ENCODE assay signal across 11 cellular contexts in genomic region chr2:226905718-226906438, GRCh38.
A peak's percentile ranks its signal among the peaks of the same experiment; 100 is the strongest.
DNase-seq lines count a peak whose midpoint lies in the region; ATAC-seq and TF ChIP-seq lines count a peak whose summit lies in the region.
"Had no signal": no experiment of that assay in that cellular context is flagged by ENCODE, and none has a peak within 500 bp of the region (broad histone marks: within the 10 kb centered on the region; RNA-seq: fewer than 3 reads in every experiment).

No MANE protein-coding gene starts in this region.

- H3K4me2 ChIP-seq in OCI-LY1 (ENCODE audit: low read length): peak overlapping the region; percentile 68

- intact Hi-C loops in heart left ventricle (cut with DNase I): no loop called here

- H3K27me3 ChIP-seq in OCI-LY1 (ENCODE audit: insufficient read depth, low read length) (no peaks in the 10 kb centered on the region), heart left ventricle (no peaks in the 10 kb centered on the region)

- H3K4me1 ChIP-seq in OCI-LY1 (ENCODE audit: insufficient read depth, low read length, severe bottlenecking) (peaks cover 95% of the 10 kb centered on the region), heart left ventricle (no peaks in the 10 kb centered on the region)

- no peaks in the 10 kb centered on the region for H3K9me2 ChIP-seq in OCI-LY1 (ENCODE audit: low read depth, low read length)

- DNase-seq in GM12864 (ENCODE audit: low read depth): peak; percentile 77
- no peak for DNase-seq in NCI-H524 (lab: John Stamatoyannopoulos, UW)
- no peak for DNase-seq in heart left ventricle
- no peak for DNase-seq in EL
- DNase-seq in dermis blood vessel endothelial cell: no peak
- DNase-seq: NCI-H1417 treated with DMSO at 0.1 percent for 48 hours; RPMI8226; stimulated activated CD4-positive, alpha-beta T cell treated with anti-CD3 and anti-CD28 coated beads, Interleukin-4, amount 100 ng/mL, for 1 hour had no signal

- no peaks in the 10 kb centered on the region for H3K79me2 ChIP-seq in OCI-LY1 (ENCODE audit: insufficient read depth, low read length)

- peaks cover 8% of the 10 kb centered on the region for H3F3A ChIP-seq in OCI-LY1 (ENCODE audit: insufficient read depth, low read length)

- TF ChIP-seq POLR2A in heart left ventricle (IDR thresholded peaks at IDR 0.05): no peak

- ATAC-seq in GM19452 (IDR thresholded peaks at IDR 0.05; ENCODE audit: unreplicated experiment): peak; percentile 84
- ATAC-seq in HG02973 (IDR thresholded peaks at IDR 0.05; ENCODE audit: unreplicated experiment): peak; percentile 81
- no peak for ATAC-seq in heart left ventricle

- H4K20me1 ChIP-seq in OCI-LY1 (ENCODE audit: insufficient read depth, low read length): no peaks in the 10 kb centered on the region

- H3K36me3 ChIP-seq in OCI-LY1 (ENCODE audit: insufficient read depth, low read length): no peaks in the 10 kb centered on the region
- peaks cover 0 to 35% (median 13%) of the 10 kb centered on the region in 9 donors for H3K36me3 ChIP-seq in heart left ventricle

- H2AFZ ChIP-seq in OCI-LY1 (ENCODE audit: low read length): no peak overlapping the region

- H3K9me3 ChIP-seq in OCI-LY1 (ENCODE audit: low read length): no peaks in the 10 kb centered on the region
- H3K9me3 ChIP-seq in heart left ventricle: no peaks in the 10 kb centered on the region

- no peak for TF ChIP-seq CTCF in GM12864 (IDR thresholded peaks at IDR 0.05; ENCODE audit: low read depth, low read length, missing control alignments)
- TF ChIP-seq CTCF in OCI-LY1 (IDR thresholded peaks at IDR 0.05; ENCODE audit: low read length): no peak
- TF ChIP-seq CTCF in heart left ventricle (IDR thresholded peaks at IDR 0.05): no peak

- WGBS in heart left ventricle, 4 donors: 77 to 97% (median 92%) methylated on average over 7 of the region's 7 CpGs

- H3K27ac ChIP-seq in OCI-LY1 (ENCODE audit: low read depth, low read length, poor library complexity, severe bottlenecking) (peak overlapping the region; percentile 95), heart left ventricle (no peak overlapping the region)

- H3K9ac ChIP-seq in OCI-LY1 (ENCODE audit: low read length): peak overlapping the region; percentile 80

- peak overlapping the region; percentile 28 for H3K4me3 ChIP-seq in GM12864 (ENCODE audit: low read depth, low read length)
- H3K4me3 ChIP-seq in OCI-LY1 (ENCODE audit: low read depth, low read length, poor library complexity, severe bottlenecking): peak overlapping the region; percentile 55
- no peak overlapping the region for H3K4me3 ChIP-seq in heart left ventricle

Comparison
In these comparisons a context has a peak if more than half of its experiments do, and no peak if none do; other contexts are left out.
1. H3K4me3 ChIP-seq: peak in GM12864 (single experiment) and OCI-LY1 (single experiment); none in heart left ventricle (0 of 12).
2. ATAC-seq: peak in GM19452 (single experiment) and HG02973 (single experiment); none in heart left ventricle (0 of 4).